27 cellular contexts compared by ENCODE assay signal in the genomic region with DNA sequence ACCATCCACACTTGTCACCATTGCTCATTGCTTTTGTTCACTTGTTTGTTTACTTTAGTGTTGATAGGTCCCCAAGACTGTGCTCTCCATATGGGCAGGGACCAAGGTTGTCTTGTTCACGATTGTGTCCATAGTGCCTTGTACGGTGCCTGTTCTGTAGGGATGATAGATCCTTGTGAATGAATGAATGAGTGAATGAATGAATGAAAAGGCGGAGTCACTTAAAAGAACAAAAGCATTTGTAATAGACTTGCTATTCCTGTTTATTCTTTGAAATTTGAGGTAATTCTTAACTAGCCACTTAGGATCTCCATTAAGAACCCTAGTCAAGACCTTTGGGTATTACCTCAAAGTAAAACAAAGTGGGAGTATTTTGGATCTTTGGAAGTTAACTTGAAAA. TPM values are rescaled to one million over a fixed set of nuclear protein-coding genes. Genes with fewer than 3 reads are reported as not detected.
DNase-seq lines count a peak whose midpoint lies in the region; ATAC-seq, FAIRE-seq and TF ChIP-seq lines count a peak whose summit lies in the region.
"Had no signal": no experiment of that assay in that cellular context is flagged by ENCODE, and none has a peak within 500 bp of the region (broad histone marks: within the 10 kb centered on the region; RNA-seq: fewer than 3 reads in every experiment).

No MANE protein-coding gene starts in this region.

- H3K27ac Mint-ChIP-seq in astrocyte (ENCODE audit: unreplicated experiment), result peak overlapping the region; percentile 65
- H3K27ac Mint-ChIP-seq in activated naive CD4-positive, alpha-beta T cell treated with anti-CD3 and anti-CD28 coated beads, Interleukin-2, amount 10 ng/mL, durations not matched to agents 7 days and 5 days, result no peak overlapping the region
- no peak overlapping the region for H3K27ac Mint-ChIP-seq in activated naive CD8-positive, alpha-beta T cell treated with anti-CD3 and anti-CD28 coated beads for 36 hours
- H3K27ac Mint-ChIP-seq: activated naive CD4-positive, alpha-beta T cell treated with anti-CD3 and anti-CD28 coated beads, Interleukin-2, amount 50 U/mL, for 24 hours had no signal

- H3K27me3 ChIP-seq in SK-N-SH (ENCODE audit: insufficient read depth) (no peaks in the 10 kb centered on the region; the same call in 1 of the 2 replicates), astrocyte (ENCODE audit: insufficient read depth, low read length) (no peaks in the 10 kb centered on the region), mesenchymal stem cell (ENCODE audit: control insufficient read depth in 1 of 2, insufficient read depth in 1 of 2, low read length in 2 of 2) (no peaks in the 10 kb centered on the region), thymus (ENCODE audit: control insufficient read depth, insufficient read depth) (no peaks in the 10 kb centered on the region)
- H3K27me3 ChIP-seq: esophagus muscularis mucosa, gastrocnemius medialis, neutrophil, uterus had no signal

- H3K23ac ChIP-seq in mesenchymal stem cell (ENCODE audit: low read length in 2 of 2), result no peak overlapping the region

- peaks cover 1% of the 10 kb centered on the region for H3K36me3 Mint-ChIP-seq in astrocyte (ENCODE audit: low read depth, unreplicated experiment)
- no peaks in the 10 kb centered on the region for H3K36me3 Mint-ChIP-seq in activated naive CD4-positive, alpha-beta T cell treated with anti-CD3 and anti-CD28 coated beads, Interleukin-2, amount 10 ng/mL, durations not matched to agents 7 days and 5 days
- no peaks in the 10 kb centered on the region for H3K36me3 Mint-ChIP-seq in activated naive CD8-positive, alpha-beta T cell treated with anti-CD3 and anti-CD28 coated beads for 36 hours
- H3K36me3 Mint-ChIP-seq: activated naive CD4-positive, alpha-beta T cell treated with anti-CD3 and anti-CD28 coated beads, Interleukin-2, amount 50 U/mL, for 24 hours had no signal

- WGBS in SK-N-SH (ENCODE audit: low lambda C conversion rate), result 43% methylated on average over 3 of the region's 3 CpGs
- 98% methylated on average over 2 of the region's 3 CpGs for WGBS in mesenchymal stem cell
- 95% methylated on average over 3 of the region's 3 CpGs for WGBS in thymus

- H2AK5ac ChIP-seq in mesenchymal stem cell (ENCODE audit: low read length, severe bottlenecking), result peak overlapping the region; percentile 1

- H3K27ac ChIP-seq in SK-N-SH (ENCODE audit: low read depth in 2 of 2, low read length in 1 of 2), result peak overlapping the region; percentile 36 to 47; a peak in 2 of 4 replicates
- no peak overlapping the region for H3K27ac ChIP-seq in astrocyte (ENCODE audit: low read depth, low read length)
- H3K27ac ChIP-seq in mesenchymal stem cell (ENCODE audit: low read length, poor library complexity, severe bottlenecking), result peak overlapping the region; percentile 54
- peak overlapping the region; percentile 21 for H3K27ac ChIP-seq in thymus (ENCODE audit: low read depth)
- H3K27ac ChIP-seq: 22Rv1, esophagus muscularis mucosa, neutrophil, RWPE1, uterus had no signal

- TF ChIP-seq RAD21 in SK-N-SH (IDR thresholded peaks at IDR 0.05; ENCODE audit: low read length), result no peak

- DNase-seq in SK-N-SH, result no peak
- no peak for DNase-seq in astrocyte (ENCODE audit: low read depth)
- no peak for DNase-seq in mesenchymal stem cell
- no peak for DNase-seq in activated naive CD4-positive, alpha-beta T cell treated with anti-CD3 and anti-CD28 coated beads, Interleukin-2, amount 10 ng/mL, durations not matched to agents 7 days and 5 days
- no peak for DNase-seq in activated naive CD8-positive, alpha-beta T cell treated with anti-CD3 and anti-CD28 coated beads for 36 hours
- DNase-seq in GDM1 (lab: John Stamatoyannopoulos, UW), result no peak
- DNase-seq: activated CD4-positive, CD25-positive, alpha-beta regulatory T cell treated with anti-CD3 and anti-CD28 coated beads, Interleukin-2, amount 50 U/mL, for 72 hours; activated CD8-positive, alpha-beta memory T cell treated with anti-CD3 and anti-CD28 coated beads for 24 hours; activated T-cell treated with anti-CD3 and anti-CD28 coated beads, Interleukin-2, amount 50 U/mL, for 48 hours; AML-193; effector CD8-positive, alpha-beta T cell; gastrocnemius medialis; Kasumi-1; left cardiac atrium; mucosa of descending colon; NCI-H2081 treated with DMSO at 0.1 percent for 48 hours; NCI-H524; retina; uterus had no signal

- no peaks in the 10 kb centered on the region for H3K27me3 Mint-ChIP-seq in astrocyte (ENCODE audit: low read depth, unreplicated experiment)
- H3K27me3 Mint-ChIP-seq in activated naive CD4-positive, alpha-beta T cell treated with anti-CD3 and anti-CD28 coated beads, Interleukin-2, amount 10 ng/mL, durations not matched to agents 7 days and 5 days, result no peaks in the 10 kb centered on the region
- no peaks in the 10 kb centered on the region for H3K27me3 Mint-ChIP-seq in activated naive CD8-positive, alpha-beta T cell treated with anti-CD3 and anti-CD28 coated beads for 36 hours
- H3K27me3 Mint-ChIP-seq: activated naive CD4-positive, alpha-beta T cell treated with anti-CD3 and anti-CD28 coated beads, Interleukin-2, amount 50 U/mL, for 24 hours had no signal

- H3K4me2 ChIP-seq in SK-N-SH (no peak overlapping the region), astrocyte (ENCODE audit: low read length) (peak overlapping the region; percentile 80), mesenchymal stem cell (ENCODE audit: low read length, poor library complexity, severe bottlenecking) (no peak overlapping the region)

- ATAC-seq in SK-N-SH treated with all-trans-retinoic acid at 6 μM for 48 hours, result no peak
- ATAC-seq: gastrocnemius medialis, left cardiac atrium, mucosa of descending colon had no signal

- H3K79me2 ChIP-seq in SK-N-SH (ENCODE audit: insufficient read depth) (peaks cover 14% of the 10 kb centered on the region), astrocyte (ENCODE audit: insufficient read depth, low read length) (peaks cover 53% of the 10 kb centered on the region)

- H2BK120ac ChIP-seq in mesenchymal stem cell (ENCODE audit: low read depth, low read length), result no peak overlapping the region

- H3K4me3 ChIP-seq in SK-N-SH (ENCODE audit: low read depth in 2 of 2, low read length in 1 of 2) (no peak overlapping the region), astrocyte (ENCODE audit: insufficient read depth, low read depth, low read length) (no peak overlapping the region), mesenchymal stem cell (ENCODE audit: insufficient read depth in 1 of 2, low read depth in 1 of 2, low read length in 2 of 2) (no peak overlapping the region), thymus (ENCODE audit: low read length) (no peak overlapping the region)
- H3K4me3 ChIP-seq: esophagus muscularis mucosa, gastrocnemius medialis, mucosa of descending colon, uterus had no signal

- peaks cover 27% of the 10 kb centered on the region for H3K79me1 ChIP-seq in mesenchymal stem cell (replicated peaks; ENCODE audit: low read length, poor library complexity, severe bottlenecking)

- TF ChIP-seq CTCF in SK-N-SH (IDR thresholded peaks at IDR 0.05) (no peak), astrocyte (IDR thresholded peaks at IDR 0.05; ENCODE audit: insufficient read depth, low read depth, low read length) (no peak)

- H3K4me1 ChIP-seq in SK-N-SH (ENCODE audit: control insufficient read depth in 1 of 2, insufficient read depth in 2 of 2, low read depth in 1 of 2, low read length in 1 of 2) (peaks cover 0 to 6% of the 10 kb centered on the region in 2 experiments; a peak in 3 of 4 replicates), astrocyte (ENCODE audit: insufficient read depth, low read length) (peaks cover 10% of the 10 kb centered on the region), mesenchymal stem cell (ENCODE audit: control insufficient read depth, insufficient read depth, low read depth, low read length) (peaks cover 20% of the 10 kb centered on the region), thymus (ENCODE audit: control insufficient read depth, insufficient read depth, low read length) (peaks cover 19% of the 10 kb centered on the region)

- H2BK5ac ChIP-seq in mesenchymal stem cell (ENCODE audit: low read depth, low read length, poor library complexity, severe bottlenecking), result no peak overlapping the region

- H3K18ac ChIP-seq in mesenchymal stem cell (ENCODE audit: low read depth in 1 of 2, low read length in 2 of 2), result no peak overlapping the region

- peaks cover 19% of the 10 kb centered on the region for H3K4me1 Mint-ChIP-seq in astrocyte (ENCODE audit: low read depth, unreplicated experiment)
- peaks cover 39% of the 10 kb centered on the region for H3K4me1 Mint-ChIP-seq in activated naive CD4-positive, alpha-beta T cell treated with anti-CD3 and anti-CD28 coated beads, Interleukin-2, amount 10 ng/mL, durations not matched to agents 7 days and 5 days
- H3K4me1 Mint-ChIP-seq in activated naive CD8-positive, alpha-beta T cell treated with anti-CD3 and anti-CD28 coated beads for 36 hours, result peaks cover 30% of the 10 kb centered on the region

- H3K9me3 ChIP-seq in SK-N-SH (no peaks in the 10 kb centered on the region), astrocyte (ENCODE audit: insufficient read depth, low read depth, low read length) (no peaks in the 10 kb centered on the region), mesenchymal stem cell (ENCODE audit: control insufficient read depth, low read length) (no peaks in the 10 kb centered on the region), thymus (ENCODE audit: control insufficient read depth) (no peaks in the 10 kb centered on the region)
- H3K9me3 ChIP-seq: esophagus muscularis mucosa, gastrocnemius medialis, mucosa of descending colon, neutrophil, uterus had no signal

- POLR2A ChIA-PET in SK-N-SH (lab: Yijun Ruan, JAX), result no interaction called here

- H3K9ac ChIP-seq in SK-N-SH (no peak overlapping the region), astrocyte (ENCODE audit: low read length) (no peak overlapping the region), mesenchymal stem cell (ENCODE audit: low read length) (no peak overlapping the region)

- CTCF ChIA-PET in SK-N-SH (lab: Yijun Ruan, JAX), result no interaction called here
- CTCF ChIA-PET in activated naive CD4-positive, alpha-beta T cell treated with anti-CD3 and anti-CD28 coated beads, Interleukin-2, amount 10 ng/mL, durations not matched to agents 7 days and 5 days (lab: Charles Lee), result no interaction called here

- peaks cover 5% of the 10 kb centered on the region for H3F3A ChIP-seq in SK-N-SH (replicated peaks; ENCODE audit: insufficient read depth)

- H3K9me2 ChIP-seq in SK-N-SH, result no peaks in the 10 kb centered on the region

- H2BK15ac ChIP-seq in mesenchymal stem cell (ENCODE audit: low read depth, poor library complexity, severe bottlenecking), result no peak overlapping the region

- no peaks in the 10 kb centered on the region for H3K9me3 Mint-ChIP-seq in astrocyte (ENCODE audit: unreplicated experiment)
- no peaks in the 10 kb centered on the region for H3K9me3 Mint-ChIP-seq in activated naive CD4-positive, alpha-beta T cell treated with anti-CD3 and anti-CD28 coated beads, Interleukin-2, amount 10 ng/mL, durations not matched to agents 7 days and 5 days
- H3K9me3 Mint-ChIP-seq in activated naive CD8-positive, alpha-beta T cell treated with anti-CD3 and anti-CD28 coated beads for 36 hours, result no peaks in the 10 kb centered on the region
- H3K9me3 Mint-ChIP-seq: activated naive CD4-positive, alpha-beta T cell treated with anti-CD3 and anti-CD28 coated beads, Interleukin-2, amount 50 U/mL, for 24 hours had no signal

- H3K4ac ChIP-seq in mesenchymal stem cell (ENCODE audit: low read depth in 1 of 2, low read length in 2 of 2), result no peak overlapping the region

- no peak for TF ChIP-seq EP300 in SK-N-SH (IDR thresholded peaks at IDR 0.05; ENCODE audit: borderline replicate concordance in 1 of 2, low read depth in 1 of 2, low read length in 1 of 2)

- H2AFZ ChIP-seq in SK-N-SH (ENCODE audit: low read depth) (no peak overlapping the region), astrocyte (ENCODE audit: low read depth, low read length) (no peak overlapping the region), mesenchymal stem cell (ENCODE audit: low read depth, low read length) (no peak overlapping the region)

- no peak overlapping the region for H4K8ac ChIP-seq in mesenchymal stem cell (ENCODE audit: low read length)

- H4K91ac ChIP-seq in mesenchymal stem cell (ENCODE audit: low read length), result no peak overlapping the region

- no peak for FAIRE-seq in astrocyte (lab: Jason Lieb, UNC)
- FAIRE-seq: D721Med had no signal

- no peaks in the 10 kb centered on the region for H3K36me3 ChIP-seq in SK-N-SH (replicated peaks in 1 of 2; ENCODE audit: control insufficient read depth in 1 of 2, insufficient read depth in 2 of 2, low read length in 1 of 2)
- no peaks in the 10 kb centered on the region for H3K36me3 ChIP-seq in astrocyte (ENCODE audit: insufficient read depth, low read length)
- H3K36me3 ChIP-seq in mesenchymal stem cell (ENCODE audit: control insufficient read depth in 1 of 2, insufficient read depth in 2 of 2, low read depth in 1 of 2, low read length in 2 of 2), result peaks cover 2 to 6% of the 10 kb centered on the region in 2 experiments
- no peaks in the 10 kb centered on the region for H3K36me3 ChIP-seq in thymus (ENCODE audit: control insufficient read depth, insufficient read depth)
- H3K36me3 ChIP-seq: esophagus muscularis mucosa, gastrocnemius medialis, neutrophil, uterus had no signal

- H3K4me3 Mint-ChIP-seq in astrocyte (ENCODE audit: unreplicated experiment), result no peak overlapping the region
- H3K4me3 Mint-ChIP-seq in activated naive CD4-positive, alpha-beta T cell treated with anti-CD3 and anti-CD28 coated beads, Interleukin-2, amount 10 ng/mL, durations not matched to agents 7 days and 5 days, result no peak overlapping the region
- H3K4me3 Mint-ChIP-seq in activated naive CD8-positive, alpha-beta T cell treated with anti-CD3 and anti-CD28 coated beads for 36 hours, result no peak overlapping the region
- H3K4me3 Mint-ChIP-seq: activated naive CD4-positive, alpha-beta T cell treated with anti-CD3 and anti-CD28 coated beads, Interleukin-2, amount 50 U/mL, for 24 hours had no signal

- no peak overlapping the region for H2BK12ac ChIP-seq in mesenchymal stem cell (ENCODE audit: low read length in 2 of 2)

- no peak overlapping the region for H3K14ac ChIP-seq in mesenchymal stem cell (ENCODE audit: low read length in 2 of 2)

- 0 out of 2 replicates have a peak, but pooled peaks cover 2% of the 10 kb centered on the region for H4K20me1 ChIP-seq in SK-N-SH (ENCODE audit: insufficient read depth)
- peaks cover 53% of the 10 kb centered on the region for H4K20me1 ChIP-seq in astrocyte (ENCODE audit: insufficient read depth, low read length)

RNA-seq across cellular contexts. Expression of gene UTRN, which starts 47.0 kb away (rescaled TPM):
- polyA plus RNA-seq in SK-N-SH (2012; rRNA removed), result 6.8 and 8.7 TPM in 2 replicates
- 10.1 and 10.3 TPM in 2 replicates for polyA plus RNA-seq in SK-N-SH (2012; cell fraction: cytosol; rRNA removed)
- polyA plus RNA-seq in SK-N-SH (2012; cell fraction: nucleus; rRNA removed), result 9.0 and 18.6 TPM in 2 replicates
- total RNA-seq in astrocyte, result 62.1 and 86.3 TPM in 2 replicates
- polyA plus RNA-seq in mesenchymal stem cell (2013, experiment 1 of 2), result 14.5 TPM
- polyA plus RNA-seq in mesenchymal stem cell (2013, experiment 2 of 2), result 12.9 TPM
- polyA plus RNA-seq in thymus, result 16.8 TPM
- total RNA-seq in activated naive CD8-positive, alpha-beta T cell treated with anti-CD3 and anti-CD28 coated beads for 36 hours, result 10 to 100 TPM; 35.8 to 41.6 TPM
